ENCODE assay signal across 1 cellular context in the genomic region with DNA sequence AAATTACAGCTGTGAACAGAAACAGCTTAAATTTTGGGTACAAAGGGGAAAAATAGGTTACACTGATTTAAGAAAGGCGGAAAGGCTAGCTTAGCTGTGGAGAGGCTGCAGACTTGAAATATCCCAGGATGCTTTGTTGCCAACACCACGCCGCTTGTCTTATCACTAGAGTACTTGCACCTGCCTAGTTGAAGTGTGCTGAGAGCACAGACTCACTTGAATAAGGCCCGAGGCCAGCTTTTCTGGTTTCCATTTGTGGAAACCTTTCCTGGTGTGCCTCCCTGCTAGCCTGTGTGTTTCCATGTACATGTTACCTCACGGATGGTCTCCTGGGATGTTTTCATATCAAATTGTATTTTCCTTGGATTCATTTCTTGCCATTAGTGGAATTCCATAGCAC.
TF ChIP-seq lines count a peak whose summit lies in the region.

No MANE protein-coding gene starts in this region.

TF ChIP-seq in IMR-90, 13 proteins besides CTCF, POLR2A, EP300 and RAD21 (continued from another document):
- TF ChIP-seq, protein P1, sequence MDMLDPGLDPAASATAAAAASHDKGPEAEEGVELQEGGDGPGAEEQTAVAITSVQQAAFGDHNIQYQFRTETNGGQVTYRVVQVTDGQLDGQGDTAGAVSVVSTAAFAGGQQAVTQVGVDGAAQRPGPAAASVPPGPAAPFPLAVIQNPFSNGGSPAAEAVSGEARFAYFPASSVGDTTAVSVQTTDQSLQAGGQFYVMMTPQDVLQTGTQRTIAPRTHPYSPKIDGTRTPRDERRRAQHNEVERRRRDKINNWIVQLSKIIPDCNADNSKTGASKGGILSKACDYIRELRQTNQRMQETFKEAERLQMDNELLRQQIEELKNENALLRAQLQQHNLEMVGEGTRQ (IDR thresholded peaks at IDR 0.05; ENCODE audit: low read depth, low read length) = no peak
